Comparison of ENCODE assay signal across 22 cellular contexts in the genomic region with DNA sequence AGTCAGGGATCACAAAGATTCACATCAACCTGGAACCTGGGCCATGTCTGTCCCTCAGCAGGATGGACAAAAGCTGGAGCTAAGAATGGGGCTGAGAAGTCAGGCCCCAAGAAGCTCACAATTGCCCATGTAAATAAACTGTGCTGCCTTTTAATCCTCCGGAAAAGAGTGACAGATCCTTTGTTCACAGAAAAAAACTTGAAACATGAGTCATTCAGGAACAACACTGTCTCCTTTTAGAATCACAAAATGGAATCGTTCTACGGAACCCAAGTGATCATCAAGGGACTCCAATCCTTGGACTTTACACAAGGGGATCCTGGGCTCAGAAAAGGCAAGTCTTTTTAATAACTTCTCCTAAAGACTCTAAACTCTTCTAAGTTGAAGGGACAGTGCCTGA. TPM values are rescaled to one million over a fixed set of nuclear protein-coding genes. Genes with fewer than 3 reads are reported as not detected.
DNase-seq lines count a peak whose midpoint lies in the region; ATAC-seq and TF ChIP-seq lines count a peak whose summit lies in the region.
"Had no signal": no experiment of that assay in that cellular context is flagged by ENCODE, and none has a peak within 500 bp of the region (broad histone marks: within the 10 kb centered on the region; RNA-seq: fewer than 3 reads in every experiment).

No MANE protein-coding gene starts in this region.

- H3K9me3 ChIP-seq in Peyer's patch: no peaks in the 10 kb centered on the region
- H3K9me3 ChIP-seq: breast epithelium, right atrium auricular region had no signal

- ATAC-seq in activated T-helper 17 cell treated with anti-CD3 and anti-CD28 coated beads, Interleukin-2, amount 50 U/mL, for 72 hours (replicated peaks): no peak
- ATAC-seq in HG03442 (IDR thresholded peaks at IDR 0.05; ENCODE audit: unreplicated experiment): no peak

- H3K4me1 Mint-ChIP-seq in activated T-helper 17 cell treated with anti-CD3 and anti-CD28 coated beads, Interleukin-2, amount 50 U/mL, for 72 hours: no peaks in the 10 kb centered on the region

- H3K27ac ChIP-seq in Peyer's patch: no peak overlapping the region
- H3K27ac ChIP-seq: breast epithelium, right atrium auricular region had no signal

- H3K4me3 Mint-ChIP-seq in activated T-helper 17 cell treated with anti-CD3 and anti-CD28 coated beads, Interleukin-2, amount 50 U/mL, for 72 hours: no peak overlapping the region
- H3K4me3 Mint-ChIP-seq: activated naive CD8-positive, alpha-beta T cell; stimulated activated naive CD8-positive, alpha-beta T cell treated with anti-CD3 and anti-CD28 coated beads, Interleukin-15, Interleukin-2, amounts not matched to agents 100 ng/mL and 50 ng/mL, for 24 hours had no signal

- H3K27ac Mint-ChIP-seq in activated T-helper 17 cell treated with anti-CD3 and anti-CD28 coated beads, Interleukin-2, amount 50 U/mL, for 72 hours: peak overlapping the region; percentile 33

- TF ChIP-seq POLR2A in Peyer's patch (IDR thresholded peaks at IDR 0.05): no peak

- no peak overlapping the region for H3K4me3 ChIP-seq in Peyer's patch
- H3K4me3 ChIP-seq: breast epithelium, right atrium auricular region had no signal

- TF ChIP-seq CTCF in Peyer's patch (IDR thresholded peaks at IDR 0.05): no peak

- no peaks in the 10 kb centered on the region for H3K27me3 ChIP-seq in Peyer's patch
- H3K27me3 ChIP-seq: breast epithelium, right atrium auricular region had no signal

- H3K36me3 ChIP-seq in Peyer's patch: peaks cover 0 to 14% (median 0%) of the 10 kb centered on the region in 3 donors
- H3K36me3 ChIP-seq: breast epithelium had no signal

- no peaks in the 10 kb centered on the region for H3K4me1 ChIP-seq in Peyer's patch

- H3K36me3 Mint-ChIP-seq in activated T-helper 17 cell treated with anti-CD3 and anti-CD28 coated beads, Interleukin-2, amount 50 U/mL, for 72 hours (ENCODE audit: low read depth): peaks cover 35% of the 10 kb centered on the region

- no peaks in the 10 kb centered on the region for H3K9me3 Mint-ChIP-seq in activated T-helper 17 cell treated with anti-CD3 and anti-CD28 coated beads, Interleukin-2, amount 50 U/mL, for 72 hours
- H3K9me3 Mint-ChIP-seq: stimulated activated naive CD8-positive, alpha-beta T cell treated with anti-CD3 and anti-CD28 coated beads, Interleukin-15, Interleukin-2, amounts not matched to agents 100 ng/mL and 50 ng/mL, for 24 hours had no signal

- DNase-seq in EH (ENCODE audit: low read depth): peak; percentile 48
- peak; percentile 8 for DNase-seq in fibroblast of peridontal ligament (ENCODE audit: extremely low read depth)
- peak; percentile 72 for DNase-seq in pons (ENCODE audit: low spot score)
- no peak for DNase-seq in Peyer's patch
- DNase-seq in OCI-M1 (lab: John Stamatoyannopoulos, UW): no peak
- no peak for DNase-seq in stimulated activated CD4-positive, alpha-beta T cell treated with anti-CD3 and anti-CD28 coated beads, Interleukin-4, amount 100 ng/mL, for 24 hours
- DNase-seq: activated CD8-positive, alpha-beta memory T cell treated with anti-CD3 and anti-CD28 coated beads for 24 hours; effector memory CD4-positive, alpha-beta T cell; EL; hypothalamus; kidney glomerular epithelial cell; NCI-H1048; NCI-H2081 treated with DMSO at 0.1 percent for 48 hours; NCI-H510A treated with DMSO at 0.1 percent for 48 hours; SHP77; stimulated activated CD4-positive, alpha-beta T cell treated with anti-CD3 and anti-CD28 coated beads, Interleukin-15, amount 100 ng/mL, for 24 hours had no signal

- H3K27me3 Mint-ChIP-seq in activated T-helper 17 cell treated with anti-CD3 and anti-CD28 coated beads, Interleukin-2, amount 50 U/mL, for 72 hours: no peaks in the 10 kb centered on the region
- H3K27me3 Mint-ChIP-seq: activated naive CD8-positive, alpha-beta T cell; stimulated activated naive CD8-positive, alpha-beta T cell treated with anti-CD3 and anti-CD28 coated beads, Interleukin-15, Interleukin-2, amounts not matched to agents 100 ng/mL and 50 ng/mL, for 24 hours had no signal

RNA-seq across cellular contexts. Expression of a gene that starts 36.1 kb away (rescaled TPM):
- 10 to 100 TPM; 31.2 to 39.9 TPM for total RNA-seq in activated T-helper 17 cell treated with anti-CD3 and anti-CD28 coated beads, Interleukin-2, amount 50 U/mL, for 72 hours
- 10 to 100 TPM in 1 of 4 donors, 1 to 10 TPM in 3; 1.2 to 19.0 (median 4.7) TPM for total RNA-seq in Peyer's patch

Comparison
In these comparisons a context has a peak if more than half of its experiments do, and no peak if none do; other contexts are left out.
1. DNase-seq: peak in EH (single experiment), fibroblast of peridontal ligament (single experiment) and pons (single experiment); none in Peyer's patch (0 of 3), OCI-M1 (single experiment) and stimulated activated CD4-positive, alpha-beta T cell treated with anti-CD3 and anti-CD28 coated beads, Interleukin-4, amount 100 ng/mL, for 24 hours (single experiment).